Comparison of ENCODE assay signal across 15 cellular contexts in the genomic region with DNA sequence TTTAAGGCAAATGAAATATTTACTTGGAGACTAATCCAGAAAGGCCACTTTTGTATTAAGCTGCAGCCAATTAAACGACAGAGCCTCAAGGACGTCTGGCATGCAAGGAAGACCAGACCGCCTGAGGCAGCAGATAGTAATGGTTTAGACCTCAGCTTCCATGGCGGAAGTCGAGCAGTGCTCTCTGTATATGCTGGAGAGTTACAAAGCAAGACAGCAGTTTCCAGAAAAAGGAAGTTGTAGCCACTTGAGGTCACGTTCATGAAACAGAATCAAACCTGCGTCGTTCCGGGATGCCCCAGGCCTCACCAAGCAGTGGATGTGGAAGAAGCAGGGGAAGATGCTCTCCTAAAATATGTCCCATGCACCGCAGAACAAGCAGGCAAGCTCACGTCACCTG.
"Had no signal": no experiment of that assay in that cellular context is flagged by ENCODE, and none has a peak within 500 bp of the region (broad histone marks: within the 10 kb centered on the region; RNA-seq: fewer than 3 reads in every experiment).

No MANE protein-coding gene starts in this region.

- H3K27me3 Mint-ChIP-seq: activated CD8-positive, alpha-beta memory T cell treated with anti-CD3 and anti-CD28 coated beads, Interleukin-2, amount 10 ng/mL, durations not matched to agents 7 days and 5 days; activated naive CD8-positive, alpha-beta T cell; activated T-cell treated with anti-CD3 and anti-CD28 coated beads, Interleukin-2, amount 50 U/mL, for 24 hours had no signal

- H3K27ac Mint-ChIP-seq: activated CD8-positive, alpha-beta memory T cell treated with anti-CD3 and anti-CD28 coated beads, Interleukin-2, amount 10 ng/mL, durations not matched to agents 7 days and 5 days had no signal

- H3K4me3 ChIP-seq: esophagus muscularis mucosa, mucosa of descending colon, stomach, vagina had no signal

- H3K4me3 Mint-ChIP-seq: activated CD8-positive, alpha-beta memory T cell treated with anti-CD3 and anti-CD28 coated beads, Interleukin-2, amount 10 ng/mL, durations not matched to agents 7 days and 5 days; activated naive CD8-positive, alpha-beta T cell; activated T-cell treated with anti-CD3 and anti-CD28 coated beads, Interleukin-2, amount 50 U/mL, for 24 hours; natural killer cell had no signal

- H3K36me3 Mint-ChIP-seq: activated CD8-positive, alpha-beta memory T cell treated with anti-CD3 and anti-CD28 coated beads, Interleukin-2, amount 10 ng/mL, durations not matched to agents 7 days and 5 days; natural killer cell had no signal

- H3K9me3 ChIP-seq: mucosa of descending colon, vagina had no signal

- H3K9me3 Mint-ChIP-seq: activated T-cell treated with anti-CD3 and anti-CD28 coated beads, Interleukin-2, amount 50 U/mL, for 24 hours; natural killer cell had no signal

- H3K27ac ChIP-seq: esophagus muscularis mucosa, stomach, vagina had no signal

- DNase-seq: activated CD4-positive, alpha-beta T cell treated with anti-CD3 and anti-CD28 coated beads, Interleukin-2, amount 50 U/mL, for 48 hours; activated CD4-positive, CD25-positive, alpha-beta regulatory T cell treated with anti-CD3 and anti-CD28 coated beads, Interleukin-2, amount 50 U/mL, for 72 hours; activated effector memory CD4-positive, alpha-beta T cell treated with Interleukin-2 at 50 U/mL for 16 hours; activated T-cell treated with anti-CD3 and anti-CD28 coated beads, Interleukin-2, amount 50 U/mL, for 24 hours; anterior cingulate cortex; left colon; natural killer cell; stimulated activated CD4-positive, alpha-beta T cell treated with anti-CD3 and anti-CD28 coated beads, Interleukin-12 subunit alpha, Interleukin-12 subunit beta, amount 100 ng/mL, for 4 hours; stimulated activated CD8-positive, alpha-beta memory T cell treated with anti-CD3 and anti-CD28 coated beads, Interleukin-4, amount 100 ng/mL, for 48 hours; stomach had no signal

- H3K27me3 ChIP-seq: esophagus muscularis mucosa, stomach, vagina had no signal
